2 cellular contexts compared by ENCODE assay signal in the genomic region with DNA sequence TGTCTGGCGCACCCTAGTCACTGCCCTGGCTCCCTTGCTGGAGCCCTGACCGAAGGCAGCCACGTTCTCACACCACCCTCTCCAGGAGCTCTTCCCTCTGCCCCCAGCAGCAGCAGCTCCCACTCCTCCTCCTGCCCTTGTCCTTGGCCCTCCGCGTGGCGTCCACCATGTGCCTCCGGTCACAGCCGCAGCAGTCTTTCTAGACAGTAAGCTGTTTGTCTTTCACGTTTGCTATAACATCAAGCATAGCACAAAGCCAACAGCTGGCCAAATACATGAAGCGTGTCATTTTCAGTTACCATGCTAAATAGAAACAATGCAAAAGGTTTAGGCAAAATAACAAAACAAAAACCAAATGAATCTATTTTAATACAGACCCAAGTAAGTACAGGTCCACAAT.
TF ChIP-seq lines count a peak whose summit lies in the region.

No MANE protein-coding gene starts in this region.

TF ChIP-seq in HepG2, 621 proteins besides CTCF, POLR2A, EP300 and RAD21:
- TF ChIP-seq MLX (CRISPR knock-in tag; IDR thresholded peaks at IDR 0.05) (no peak), SP5 (CRISPR knock-in tag; IDR thresholded peaks at IDR 0.05; ENCODE audit: borderline replicate concordance, low read depth) (no peak), ZNF850 (CRISPR knock-in tag; conservative IDR thresholded peaks at IDR 0.05) (no peak), EHMT2 (IDR thresholded peaks at IDR 0.05; ENCODE audit: borderline replicate concordance, low read depth, low read length) (no peak), ELF1 (CRISPR knock-in tag; IDR thresholded peaks at IDR 0.05) (no peak), JARID2 (CRISPR knock-in tag; IDR thresholded peaks at IDR 0.05; ENCODE audit: insufficient replicate concordance) (no peak), ZNF687 (CRISPR knock-in tag; IDR thresholded peaks at IDR 0.05) (0 out of 2 replicates have a peak, but pooled peaks have one; percentile 12), SAP130 (CRISPR knock-in tag; IDR thresholded peaks at IDR 0.05; ENCODE audit: low read depth) (no peak)

TF ChIP-seq in WTC11, 78 proteins besides CTCF, POLR2A, EP300 and RAD21:
- TF ChIP-seq, protein P1, sequence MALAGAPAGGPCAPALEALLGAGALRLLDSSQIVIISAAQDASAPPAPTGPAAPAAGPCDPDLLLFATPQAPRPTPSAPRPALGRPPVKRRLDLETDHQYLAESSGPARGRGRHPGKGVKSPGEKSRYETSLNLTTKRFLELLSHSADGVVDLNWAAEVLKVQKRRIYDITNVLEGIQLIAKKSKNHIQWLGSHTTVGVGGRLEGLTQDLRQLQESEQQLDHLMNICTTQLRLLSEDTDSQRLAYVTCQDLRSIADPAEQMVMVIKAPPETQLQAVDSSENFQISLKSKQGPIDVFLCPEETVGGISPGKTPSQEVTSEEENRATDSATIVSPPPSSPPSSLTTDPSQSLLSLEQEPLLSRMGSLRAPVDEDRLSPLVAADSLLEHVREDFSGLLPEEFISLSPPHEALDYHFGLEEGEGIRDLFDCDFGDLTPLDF (CRISPR knock-in tag; IDR thresholded peaks at IDR 0.05): no peak
- TF ChIP-seq OVOL2 (CRISPR knock-in tag; IDR thresholded peaks at IDR 0.05; ENCODE audit: borderline replicate concordance): no peak
- no peak for TF ChIP-seq TEAD4 (CRISPR knock-in tag; IDR thresholded peaks at IDR 0.05)
- TF ChIP-seq AR (CRISPR knock-in tag; IDR thresholded peaks at IDR 0.05): no peak
- TF ChIP-seq SMAD3 (CRISPR knock-in tag; IDR thresholded peaks at IDR 0.05; ENCODE audit: borderline replicate concordance): no peak
- no peak for TF ChIP-seq NR3C1 (CRISPR knock-in tag; conservative IDR thresholded peaks at IDR 0.05; ENCODE audit: low read depth)
- TF ChIP-seq AFF4 (CRISPR knock-in tag; IDR thresholded peaks at IDR 0.05; ENCODE audit: borderline replicate concordance): no peak
- TF ChIP-seq ZNF121 (CRISPR knock-in tag; IDR thresholded peaks at IDR 0.05): no peak
- TF ChIP-seq, protein P2, sequence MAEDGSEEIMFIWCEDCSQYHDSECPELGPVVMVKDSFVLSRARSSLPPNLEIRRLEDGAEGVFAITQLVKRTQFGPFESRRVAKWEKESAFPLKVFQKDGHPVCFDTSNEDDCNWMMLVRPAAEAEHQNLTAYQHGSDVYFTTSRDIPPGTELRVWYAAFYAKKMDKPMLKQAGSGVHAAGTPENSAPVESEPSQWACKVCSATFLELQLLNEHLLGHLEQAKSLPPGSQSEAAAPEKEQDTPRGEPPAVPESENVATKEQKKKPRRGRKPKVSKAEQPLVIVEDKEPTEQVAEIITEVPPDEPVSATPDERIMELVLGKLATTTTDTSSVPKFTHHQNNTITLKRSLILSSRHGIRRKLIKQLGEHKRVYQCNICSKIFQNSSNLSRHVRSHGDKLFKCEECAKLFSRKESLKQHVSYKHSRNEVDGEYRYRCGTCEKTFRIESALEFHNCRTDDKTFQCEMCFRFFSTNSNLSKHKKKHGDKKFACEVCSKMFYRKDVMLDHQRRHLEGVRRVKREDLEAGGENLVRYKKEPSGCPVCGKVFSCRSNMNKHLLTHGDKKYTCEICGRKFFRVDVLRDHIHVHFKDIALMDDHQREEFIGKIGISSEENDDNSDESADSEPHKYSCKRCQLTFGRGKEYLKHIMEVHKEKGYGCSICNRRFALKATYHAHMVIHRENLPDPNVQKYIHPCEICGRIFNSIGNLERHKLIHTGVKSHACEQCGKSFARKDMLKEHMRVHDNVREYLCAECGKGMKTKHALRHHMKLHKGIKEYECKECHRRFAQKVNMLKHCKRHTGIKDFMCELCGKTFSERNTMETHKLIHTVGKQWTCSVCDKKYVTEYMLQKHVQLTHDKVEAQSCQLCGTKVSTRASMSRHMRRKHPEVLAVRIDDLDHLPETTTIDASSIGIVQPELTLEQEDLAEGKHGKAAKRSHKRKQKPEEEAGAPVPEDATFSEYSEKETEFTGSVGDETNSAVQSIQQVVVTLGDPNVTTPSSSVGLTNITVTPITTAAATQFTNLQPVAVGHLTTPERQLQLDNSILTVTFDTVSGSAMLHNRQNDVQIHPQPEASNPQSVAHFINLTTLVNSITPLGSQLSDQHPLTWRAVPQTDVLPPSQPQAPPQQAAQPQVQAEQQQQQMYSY (CRISPR knock-in tag; IDR thresholded peaks at IDR 0.05): no peak
- TF ChIP-seq, protein P3, sequence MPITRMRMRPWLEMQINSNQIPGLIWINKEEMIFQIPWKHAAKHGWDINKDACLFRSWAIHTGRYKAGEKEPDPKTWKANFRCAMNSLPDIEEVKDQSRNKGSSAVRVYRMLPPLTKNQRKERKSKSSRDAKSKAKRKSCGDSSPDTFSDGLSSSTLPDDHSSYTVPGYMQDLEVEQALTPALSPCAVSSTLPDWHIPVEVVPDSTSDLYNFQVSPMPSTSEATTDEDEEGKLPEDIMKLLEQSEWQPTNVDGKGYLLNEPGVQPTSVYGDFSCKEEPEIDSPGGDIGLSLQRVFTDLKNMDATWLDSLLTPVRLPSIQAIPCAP (CRISPR knock-in tag; IDR thresholded peaks at IDR 0.05): no peak
